ENCODE assay signal across 11 cellular contexts in the genomic region with DNA sequence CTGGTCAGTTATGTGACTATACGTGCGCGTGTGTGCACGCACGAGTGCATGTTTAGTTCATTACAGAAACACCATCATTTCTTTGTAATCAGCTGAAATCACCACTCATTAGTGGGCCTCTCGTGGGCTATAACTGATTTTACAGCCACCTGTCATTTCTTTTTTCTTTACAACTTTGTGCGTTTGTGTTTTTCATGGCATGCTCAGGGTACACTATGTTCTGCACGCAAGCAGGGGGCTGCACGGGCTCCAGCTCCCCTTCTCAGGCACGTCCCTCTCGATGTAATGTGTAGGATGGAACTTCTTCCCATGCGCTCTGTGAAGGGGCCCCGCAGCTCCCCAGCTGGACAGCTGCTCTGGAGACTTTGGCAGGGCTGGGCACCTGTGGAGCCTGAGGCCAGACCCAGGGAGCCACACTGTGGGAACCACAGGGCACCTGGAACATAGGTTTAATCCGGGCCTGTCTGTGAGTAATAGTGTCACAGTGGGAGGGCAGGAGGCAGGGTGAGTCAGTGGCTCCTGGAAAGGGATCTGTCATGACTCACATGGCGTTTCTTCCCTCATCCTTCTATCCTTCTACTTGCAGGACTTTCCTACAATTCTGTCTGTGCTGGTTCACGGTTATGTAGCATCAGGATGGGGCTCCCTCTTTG. TPM values are rescaled to one million over a fixed set of nuclear protein-coding genes. Genes with fewer than 3 reads are reported as not detected.
DNase-seq lines count a peak whose midpoint lies in the region; ATAC-seq and TF ChIP-seq lines count a peak whose summit lies in the region.
"Had no signal": no experiment of that assay in that cellular context is flagged by ENCODE, and none has a peak within 500 bp of the region (broad histone marks: within the 10 kb centered on the region; RNA-seq: fewer than 3 reads in every experiment).

No MANE protein-coding gene starts in this region.

- H3K4me3 Mint-ChIP-seq in immature natural killer cell, result no peak overlapping the region

- WGBS in mesodermal cell (ENCODE audit: insufficient coverage in 2 of 2), 2 experiments, result 74 to 82% methylated on average over 10 to 13 of the region's 16 CpGs

- H3K27ac ChIP-seq in BLaER1, result no peak overlapping the region
- H3K27ac ChIP-seq in mesodermal cell (ENCODE audit: low read depth, low read length, severe bottlenecking), result peak overlapping the region; percentile 1

- peaks cover 0 to 7% (median 3%) of the 10 kb centered on the region in 3 donors for H3K27me3 Mint-ChIP-seq in immature natural killer cell (ENCODE audit: low read depth in 3 of 3)

- no peak overlapping the region for H3K27ac Mint-ChIP-seq in immature natural killer cell
- H3K27ac Mint-ChIP-seq: progenitor cell of endocrine pancreas had no signal

- intact Hi-C loops in sciatic nerve (cut with DNase I), result loop anchor here (10.0 kb wide), 1 partner anchor 110 kb away; no protein-coding TSS in a partner anchor

- peaks cover 0 to 3% (median 0%) of the 10 kb centered on the region in 6 donors for H3K9me3 Mint-ChIP-seq in immature natural killer cell

- H3K4me1 Mint-ChIP-seq in immature natural killer cell, result no peaks in the 10 kb centered on the region

- no peak overlapping the region for H3K4me2 ChIP-seq in BLaER1

- H3K4me3 ChIP-seq in BLaER1 (no peak overlapping the region), MG63 (no peak overlapping the region), cardiac fibroblast (replicated peaks in 1 of 2; ENCODE audit: low read depth in 2 of 2, low read length in 2 of 2) (no peak overlapping the region), mesodermal cell (ENCODE audit: extremely low read depth, insufficient read depth, low read length, poor library complexity, severe bottlenecking) (no peak overlapping the region)

- no peaks in the 10 kb centered on the region for H3K27me3 ChIP-seq in BLaER1
- H3K27me3 ChIP-seq in MG63, result no peaks in the 10 kb centered on the region

- H4K20me1 ChIP-seq in BLaER1, result no peaks in the 10 kb centered on the region

- ATAC-seq in sciatic nerve, result no peak

- H3K36me3 ChIP-seq in BLaER1 (no peaks in the 10 kb centered on the region), MG63 (no peaks in the 10 kb centered on the region), mesodermal cell (ENCODE audit: control insufficient read depth, insufficient read depth, low read length) (no peaks in the 10 kb centered on the region)

- DNase-seq in MG63 (peak; percentile 79), cardiac fibroblast (ENCODE audit: low read depth in 2 of 2) (peak; percentile 59 to 84), occipital lobe (lab: John Stamatoyannopoulos, UW) (no peak), immature natural killer cell (no peak), sciatic nerve (ENCODE audit: low spot score) (no peak), D341Med (ENCODE audit: low spot score) (no peak)
- DNase-seq: activated T-cell treated with anti-CD3 and anti-CD28 coated beads, Interleukin-2, amount 50 U/mL, for 1 hour; Right ventricle myocardium superior had no signal

- peaks cover 14% of the 10 kb centered on the region for H3K4me1 ChIP-seq in BLaER1
- H3K4me1 ChIP-seq in mesodermal cell (ENCODE audit: control insufficient read depth, insufficient read depth, low read length, poor library complexity, severe bottlenecking), result peaks cover 20% of the 10 kb centered on the region

- H3K9ac ChIP-seq in BLaER1, result 0 out of 2 replicates have a peak overlapping the region, but pooled peaks have one; percentile 34

- H3K36me3 Mint-ChIP-seq in immature natural killer cell, result no peaks in the 10 kb centered on the region

- H3K9me3 ChIP-seq in BLaER1, result peaks cover 13% of the 10 kb centered on the region
- peaks cover 5% of the 10 kb centered on the region for H3K9me3 ChIP-seq in MG63
- peaks cover 6% of the 10 kb centered on the region for H3K9me3 ChIP-seq in mesodermal cell (ENCODE audit: control insufficient read depth, low read length)

- no peak for TF ChIP-seq CTCF in cardiac fibroblast (IDR thresholded peaks at IDR 0.05; ENCODE audit: low read depth, low read length)

RNA-seq across cellular contexts. Expression of gene GCK, which starts 4.9 kb away (rescaled TPM):
- total RNA-seq in MG63 (2014; rRNA removed; shearing (Covaris generic); ENCODE audit: low replicate concordance), result not detected in 2 replicates
- 2.8 TPM for polyA plus RNA-seq in mesodermal cell (2013, experiment 1 of 2)
- polyA plus RNA-seq in mesodermal cell (2013, experiment 2 of 2), result 2.7 TPM
- total RNA-seq in occipital lobe (5.1 TPM), sciatic nerve (1.9 TPM)
- not detected for polyA plus RNA-seq in immature natural killer cell

RNA-seq across cellular contexts. Expression of gene YKT6, which starts 16.4 kb away (rescaled TPM):
- 121 and 140 TPM in 2 replicates for total RNA-seq in MG63 (2014; rRNA removed; shearing (Covaris generic); ENCODE audit: low replicate concordance)
- polyA plus RNA-seq in mesodermal cell (2013, experiment 1 of 2), result 114 TPM
- 95.7 TPM for polyA plus RNA-seq in mesodermal cell (2013, experiment 2 of 2)
- 54.7 TPM for total RNA-seq in occipital lobe
- polyA plus RNA-seq in immature natural killer cell, result 10 to 100 TPM; 39.1 to 64.9 (median 56.9) TPM
- total RNA-seq in sciatic nerve, result 51.2 TPM

RNA-seq across cellular contexts. Expression of gene MYL7, which starts 43.2 kb away (rescaled TPM):
- not detected in 2 replicates for total RNA-seq in MG63 (2014; rRNA removed; shearing (Covaris generic); ENCODE audit: low replicate concordance)
- 58.3 TPM for polyA plus RNA-seq in mesodermal cell (2013, experiment 1 of 2)
- polyA plus RNA-seq in mesodermal cell (2013, experiment 2 of 2), result 43.2 TPM
- not detected for total RNA-seq in occipital lobe
- not detected for polyA plus RNA-seq in immature natural killer cell
- total RNA-seq in sciatic nerve, result not detected

Comparison
In these comparisons a context has a peak if more than half of its experiments do, and no peak if none do; other contexts are left out.
1. DNase-seq: peak in MG63 (single experiment) and cardiac fibroblast (2 of 2); none in occipital lobe (single experiment), immature natural killer cell (0 of 3), sciatic nerve (single experiment) and D341Med (single experiment).